13 cellular contexts compared by ENCODE assay signal in the genomic region with DNA sequence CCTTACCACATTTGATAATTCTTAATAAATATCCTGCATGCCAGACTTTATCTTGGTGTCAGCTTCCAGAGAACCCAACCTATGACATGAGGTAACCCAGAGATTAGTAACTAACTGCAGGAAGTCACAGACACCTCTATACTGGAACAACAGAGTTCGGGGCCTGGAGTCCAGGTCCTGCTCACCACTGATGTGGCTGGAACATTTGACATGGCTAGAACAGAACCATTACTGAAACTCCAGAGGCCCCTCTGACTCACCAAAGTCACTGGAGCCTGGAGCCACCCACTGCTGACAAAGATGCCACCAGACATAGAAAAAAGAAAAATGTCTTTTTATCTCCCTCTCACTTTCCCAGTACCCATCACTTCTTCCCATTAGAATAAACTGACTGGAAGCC.
DNase-seq lines count a peak whose midpoint lies in the region; ATAC-seq, FAIRE-seq and TF ChIP-seq lines count a peak whose summit lies in the region.
"Had no signal": no experiment of that assay in that cellular context is flagged by ENCODE, and none has a peak within 500 bp of the region (broad histone marks: within the 10 kb centered on the region; RNA-seq: fewer than 3 reads in every experiment).

No MANE protein-coding gene starts in this region.

- no peaks in the 10 kb centered on the region for H4K20me1 ChIP-seq in GM12878 (ENCODE audit: control insufficient read depth, insufficient read depth)

- no peak for TF ChIP-seq RAD21 in GM12878 (IDR thresholded peaks at IDR 0.05; ENCODE audit: insufficient read depth, low read depth, low read length)

- ATAC-seq in HG03520 (IDR thresholded peaks at IDR 0.05; ENCODE audit: unreplicated experiment) (peak; percentile 68), GM12878 (peak; percentile 88), left lung (no peak)
- ATAC-seq: HCT116, T-helper 17 cell had no signal

- no peak overlapping the region for H3K9ac ChIP-seq in GM12878 (ENCODE audit: control insufficient read depth, insufficient read depth, low read length)

- CTCF ChIA-PET in activated naive CD4-positive, alpha-beta T cell treated with anti-CD3 and anti-CD28 coated beads for 36 hours (lab: Charles Lee): no interaction called here
- CTCF ChIA-PET in activated naive CD4-positive, alpha-beta T cell treated with anti-CD3 and anti-CD28 coated beads, Interleukin-2, amount 10 ng/mL, durations not matched to agents 7 days and 5 days (lab: Charles Lee): no interaction called here
- CTCF ChIA-PET in GM12878 (lab: Yijun Ruan, JAX): no interaction called here

- RAD21 ChIA-PET in GM12878 (lab: Charles Lee; ENCODE audit: unreplicated experiment): interaction anchor here (1.2 kb wide), 1 partner anchor 8 kb away, joined by 4 read pairs; no protein-coding TSS in a partner anchor

- SMC1A ChIA-PET in GM12878 (lab: Charles Lee; ENCODE audit: uncharacterized antibody, unreplicated experiment): interaction anchor here (1.3 kb wide), 2 partner anchors 28 to 36 kb away, joined by 3 read pairs; no protein-coding TSS in a partner anchor

- no peak for FAIRE-seq in GM12878 (lab: Jason Lieb, UNC)

- DNase-seq in activated naive CD4-positive, alpha-beta T cell treated with anti-CD3 and anti-CD28 coated beads for 36 hours: peak; percentile 66
- no peak for DNase-seq in activated naive CD4-positive, alpha-beta T cell treated with anti-CD3 and anti-CD28 coated beads, Interleukin-2, amount 10 ng/mL, durations not matched to agents 7 days and 5 days
- DNase-seq in GM12878 (ENCODE audit: low read depth, low spot score) (no peak), foreskin fibroblast (no peak), left lung (no peak), pons (ENCODE audit: low spot score) (no peak)
- DNase-seq: NCI-H2081 treated with DMSO at 0.1 percent for 48 hours, T-helper 17 cell had no signal

- H3K4me3 ChIP-seq in GM12878 (no peak overlapping the region), foreskin fibroblast (ENCODE audit: low read depth in 1 of 2, low read length in 2 of 2) (no peak overlapping the region), left lung (no peak overlapping the region)

- H3K4me1 ChIP-seq in GM12878 (ENCODE audit: control insufficient read depth, insufficient read depth, low read length): no peaks in the 10 kb centered on the region
- no peaks in the 10 kb centered on the region for H3K4me1 ChIP-seq in left lung

- BruUV-seq in GM12878 (replicated peaks; lab: Mats Ljungman, UMichigan): no TSS peak

- no peak for TF ChIP-seq POLR2A in GM12878 (IDR thresholded peaks at IDR 0.05; ENCODE audit: low read depth, low read length)

- no peaks in the 10 kb centered on the region for H3K9me3 ChIP-seq in GM12878 (replicated peaks; ENCODE audit: control insufficient read depth, insufficient read depth, low read length)
- no peaks in the 10 kb centered on the region for H3K9me3 ChIP-seq in left lung

- no peaks in the 10 kb centered on the region for H3K79me2 ChIP-seq in GM12878 (ENCODE audit: control insufficient read depth, insufficient read depth, low read length)

- no peaks in the 10 kb centered on the region for H3K27me3 Mint-ChIP-seq in activated naive CD4-positive, alpha-beta T cell treated with anti-CD3 and anti-CD28 coated beads for 36 hours (ENCODE audit: low read depth)
- no peaks in the 10 kb centered on the region for H3K27me3 Mint-ChIP-seq in activated naive CD4-positive, alpha-beta T cell treated with anti-CD3 and anti-CD28 coated beads, Interleukin-2, amount 10 ng/mL, durations not matched to agents 7 days and 5 days
- no peaks in the 10 kb centered on the region for H3K27me3 Mint-ChIP-seq in stimulated activated naive CD8-positive, alpha-beta T cell treated with anti-CD3 and anti-CD28 coated beads, Interleukin-15, Interleukin-2, amounts not matched to agents 100 ng/mL and 50 ng/mL, for 24 hours
- H3K27me3 Mint-ChIP-seq: T-helper 17 cell had no signal

- TF ChIP-seq CTCF in GM12878 (IDR thresholded peaks at IDR 0.05 in 2 of 3, conservative IDR thresholded peaks at IDR 0.05 in 1 of 3; ENCODE audit: control insufficient read depth in 2 of 3, extremely low read depth in 1 of 3, insufficient read depth in 1 of 3, low read depth in 3 of 3, low read length in 3 of 3) (no peak), foreskin fibroblast (IDR thresholded peaks at IDR 0.05; ENCODE audit: low read depth, low read length) (no peak), left lung (IDR thresholded peaks at IDR 0.05) (no peak)

- no peak overlapping the region for H2AFZ ChIP-seq in GM12878 (ENCODE audit: control insufficient read depth, low read depth, low read length)

- in situ Hi-C loops in GM12878 (cut with MboI): no loop called here

- POLR2A ChIA-PET in GM12878 (lab: Charles Lee): no interaction called here

- no peak overlapping the region for H3K4me3 Mint-ChIP-seq in activated naive CD4-positive, alpha-beta T cell treated with anti-CD3 and anti-CD28 coated beads for 36 hours
- no peak overlapping the region for H3K4me3 Mint-ChIP-seq in activated naive CD4-positive, alpha-beta T cell treated with anti-CD3 and anti-CD28 coated beads, Interleukin-2, amount 10 ng/mL, durations not matched to agents 7 days and 5 days
- H3K4me3 Mint-ChIP-seq in stimulated activated naive CD8-positive, alpha-beta T cell treated with anti-CD3 and anti-CD28 coated beads, Interleukin-15, Interleukin-2, amounts not matched to agents 100 ng/mL and 50 ng/mL, for 24 hours: peak overlapping the region; percentile 63
- H3K4me3 Mint-ChIP-seq: memory B cell, T-helper 17 cell had no signal

- no peaks in the 10 kb centered on the region for H3K9me3 Mint-ChIP-seq in activated naive CD4-positive, alpha-beta T cell treated with anti-CD3 and anti-CD28 coated beads for 36 hours
- no peaks in the 10 kb centered on the region for H3K9me3 Mint-ChIP-seq in activated naive CD4-positive, alpha-beta T cell treated with anti-CD3 and anti-CD28 coated beads, Interleukin-2, amount 10 ng/mL, durations not matched to agents 7 days and 5 days
- H3K9me3 Mint-ChIP-seq in stimulated activated naive CD8-positive, alpha-beta T cell treated with anti-CD3 and anti-CD28 coated beads, Interleukin-15, Interleukin-2, amounts not matched to agents 100 ng/mL and 50 ng/mL, for 24 hours: no peaks in the 10 kb centered on the region

- WGBS in GM12878 (ENCODE audit: insufficient coverage, insufficient replicate concordance, low lambda C conversion rate, missing lambda C conversion rate): 0% methylated on average over 1 of the region's 1 CpG

- intact Hi-C loops in activated naive CD4-positive, alpha-beta T cell treated with anti-CD3 and anti-CD28 coated beads for 36 hours (cut with micrococcal nuclease): loop anchor here (1.0 kb wide), 1 partner anchor 9 kb away; no protein-coding TSS in a partner anchor
- intact Hi-C loops in GM12878 (cut with micrococcal nuclease; ENCODE audit: unreplicated experiment): no loop called here
- intact Hi-C loops in left lung (cut with DNase I): no loop called here

- no peaks in the 10 kb centered on the region for H3K27me3 ChIP-seq in GM12878 (replicated peaks in 1 of 2; ENCODE audit: control insufficient read depth in 2 of 2, insufficient read depth in 2 of 2, low read length in 1 of 2)
- H3K27me3 ChIP-seq in left lung: no peaks in the 10 kb centered on the region

- no peaks in the 10 kb centered on the region for H3K36me3 Mint-ChIP-seq in activated naive CD4-positive, alpha-beta T cell treated with anti-CD3 and anti-CD28 coated beads for 36 hours (ENCODE audit: low read depth)
- no peaks in the 10 kb centered on the region for H3K36me3 Mint-ChIP-seq in activated naive CD4-positive, alpha-beta T cell treated with anti-CD3 and anti-CD28 coated beads, Interleukin-2, amount 10 ng/mL, durations not matched to agents 7 days and 5 days
- no peaks in the 10 kb centered on the region for H3K36me3 Mint-ChIP-seq in stimulated activated naive CD8-positive, alpha-beta T cell treated with anti-CD3 and anti-CD28 coated beads, Interleukin-15, Interleukin-2, amounts not matched to agents 100 ng/mL and 50 ng/mL, for 24 hours (ENCODE audit: low read depth)

- H3K36me3 ChIP-seq in GM12878 (ENCODE audit: control insufficient read depth in 2 of 2, insufficient read depth in 2 of 2, low read length in 1 of 2): no peaks in the 10 kb centered on the region
- H3K36me3 ChIP-seq in left lung: no peaks in the 10 kb centered on the region

- H3K27ac ChIP-seq in GM12878 (ENCODE audit: control insufficient read depth, insufficient read depth) (no peak overlapping the region), left lung (no peak overlapping the region)
- H3K27ac ChIP-seq: epithelial cell of prostate had no signal

- no peak overlapping the region for H3K4me2 ChIP-seq in GM12878 (ENCODE audit: control insufficient read depth, insufficient read depth)

- H3K27ac Mint-ChIP-seq in activated naive CD4-positive, alpha-beta T cell treated with anti-CD3 and anti-CD28 coated beads for 36 hours: peak overlapping the region; percentile 32
- H3K27ac Mint-ChIP-seq in activated naive CD4-positive, alpha-beta T cell treated with anti-CD3 and anti-CD28 coated beads, Interleukin-2, amount 10 ng/mL, durations not matched to agents 7 days and 5 days: no peak overlapping the region
- peak overlapping the region; percentile 92 for H3K27ac Mint-ChIP-seq in stimulated activated naive CD8-positive, alpha-beta T cell treated with anti-CD3 and anti-CD28 coated beads, Interleukin-15, Interleukin-2, amounts not matched to agents 100 ng/mL and 50 ng/mL, for 24 hours
- H3K27ac Mint-ChIP-seq: memory B cell, T-helper 17 cell had no signal

- no peak for TF ChIP-seq EP300 in GM12878 (IDR thresholded peaks at IDR 0.05; ENCODE audit: borderline replicate concordance in 1 of 2, control insufficient read depth in 1 of 2, low read depth in 2 of 2, low read length in 2 of 2)

- H3K4me1 Mint-ChIP-seq in activated naive CD4-positive, alpha-beta T cell treated with anti-CD3 and anti-CD28 coated beads for 36 hours (ENCODE audit: low read depth): peaks cover 46% of the 10 kb centered on the region
- peaks cover 21% of the 10 kb centered on the region for H3K4me1 Mint-ChIP-seq in activated naive CD4-positive, alpha-beta T cell treated with anti-CD3 and anti-CD28 coated beads, Interleukin-2, amount 10 ng/mL, durations not matched to agents 7 days and 5 days
- H3K4me1 Mint-ChIP-seq in stimulated activated naive CD8-positive, alpha-beta T cell treated with anti-CD3 and anti-CD28 coated beads, Interleukin-15, Interleukin-2, amounts not matched to agents 100 ng/mL and 50 ng/mL, for 24 hours (ENCODE audit: low read depth): peaks cover 65% of the 10 kb centered on the region
- H3K4me1 Mint-ChIP-seq: memory B cell had no signal
